8 cellular contexts compared by ENCODE assay signal in the genomic region with DNA sequence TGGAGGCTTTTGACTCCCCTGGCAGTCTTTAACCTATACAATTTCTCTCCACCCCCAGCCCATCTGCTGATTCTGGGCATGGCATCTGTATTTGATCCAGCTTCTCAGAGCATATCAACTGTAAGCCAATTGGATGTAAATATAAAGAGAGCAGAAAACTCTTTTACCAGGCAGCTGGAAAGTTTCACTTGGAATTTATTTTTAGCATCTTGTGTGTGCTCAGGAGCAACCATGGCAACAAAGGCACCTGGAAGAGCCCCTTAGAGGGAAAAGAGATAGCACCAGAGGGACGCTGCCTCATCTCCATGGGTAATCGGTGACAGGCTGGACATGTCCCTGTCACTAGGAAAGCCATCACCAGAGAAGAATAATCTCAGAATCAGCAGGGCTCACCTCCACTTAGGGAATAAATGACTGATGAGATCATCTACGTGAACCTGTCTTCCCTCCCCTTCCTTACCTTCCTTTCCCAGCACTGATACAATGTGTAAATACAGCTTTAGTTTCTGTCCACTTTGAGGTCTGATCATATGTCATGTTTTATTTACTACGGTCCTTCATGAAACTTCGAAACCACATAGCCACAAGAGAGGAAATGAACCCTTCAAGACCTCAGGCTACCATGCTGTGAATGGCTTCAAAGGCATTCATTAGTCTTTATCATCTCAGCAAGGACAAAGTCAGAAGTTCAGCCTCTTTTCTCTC. TPM values are rescaled to one million over a fixed set of nuclear protein-coding genes. Genes with fewer than 3 reads are reported as not detected.
DNase-seq lines count a peak whose midpoint lies in the region; ATAC-seq and TF ChIP-seq lines count a peak whose summit lies in the region.

No MANE protein-coding gene starts in this region.

- H3K4me3 Mint-ChIP-seq in T-helper 2 cell treated with Interferon-gamma antibody and Interleukin-4, amounts not matched to agents 5 μg/mL and 100 μg/mL, for 36 hours = no peak overlapping the region

- H3K27ac ChIP-seq in PC-3 (ENCODE audit: low read length) = peak overlapping the region; percentile 15; the same call in 1 of the 2 replicates

- peaks cover 5% of the 10 kb centered on the region for H3K4me1 Mint-ChIP-seq in T-helper 2 cell treated with Interferon-gamma antibody and Interleukin-4, amounts not matched to agents 5 μg/mL and 100 μg/mL, for 36 hours (ENCODE audit: low read depth)

- no peaks in the 10 kb centered on the region for H3K9me3 Mint-ChIP-seq in T-helper 2 cell treated with Interferon-gamma antibody and Interleukin-4, amounts not matched to agents 5 μg/mL and 100 μg/mL, for 36 hours

- H4K20me1 ChIP-seq in PC-3 (ENCODE audit: low read length) = no peaks in the 10 kb centered on the region

- peaks cover 22% of the 10 kb centered on the region for H3K4me1 ChIP-seq in PC-3 (ENCODE audit: insufficient read depth, low read length)

- in situ Hi-C loops in ACHN (cut with HindIII; ENCODE audit: low pct_ligation_motif_present, low pct_unique_long_range_greater_than_20kb, low sequenced_read_pairs) = no loop called here

- H3F3A ChIP-seq in PC-3 (ENCODE audit: low read length, unreplicated experiment) = no peaks in the 10 kb centered on the region

- H3K9me2 ChIP-seq in PC-3 (replicated peaks; ENCODE audit: low read length) = no peaks in the 10 kb centered on the region

- CTCF ChIA-PET in PC-3 (lab: Charles Lee) = interaction anchor here (0.6 kb wide), 1 partner anchor 120 kb away, joined by 3 read pairs; no protein-coding TSS in a partner anchor

- no TSS peak for BruUV-seq in PC-3 (replicated peaks; lab: Mats Ljungman, UMichigan)

- no peak for TF ChIP-seq CTCF in PC-3 (conservative IDR thresholded peaks at IDR 0.05; ENCODE audit: low read depth, low read length)

- no peaks in the 10 kb centered on the region for H3K36me3 ChIP-seq in PC-3 (ENCODE audit: low read depth, low read length)

- no peaks in the 10 kb centered on the region for H3K36me3 Mint-ChIP-seq in T-helper 2 cell treated with Interferon-gamma antibody and Interleukin-4, amounts not matched to agents 5 μg/mL and 100 μg/mL, for 36 hours (ENCODE audit: low read depth)

- ATAC-seq in GM19372 (IDR thresholded peaks at IDR 0.05; ENCODE audit: low read depth, unreplicated experiment) (peak; percentile 90), HG03354 (IDR thresholded peaks at IDR 0.05; ENCODE audit: poor library complexity, severe bottlenecking, unreplicated experiment) (peak; percentile 95), PC-3 (peak; percentile 49)

- POLR2A ChIA-PET in PC-3 (lab: Charles Lee; ENCODE audit: unreplicated experiment) = no interaction called here

- no peak overlapping the region for H3K9ac ChIP-seq in PC-3 (ENCODE audit: low read length)

- H3K27me3 Mint-ChIP-seq in T-helper 2 cell treated with Interferon-gamma antibody and Interleukin-4, amounts not matched to agents 5 μg/mL and 100 μg/mL, for 36 hours (ENCODE audit: low read depth) = peaks cover 33% of the 10 kb centered on the region

- H3K9me3 ChIP-seq in PC-3 (ENCODE audit: low read length) = no peaks in the 10 kb centered on the region

- intact Hi-C loops in PC-3 (cut with micrococcal nuclease) = no loop called here

- H3K27me3 ChIP-seq in PC-3 (ENCODE audit: low read length) = no peaks in the 10 kb centered on the region

- H3K79me2 ChIP-seq in PC-3 (ENCODE audit: low read length) = no peaks in the 10 kb centered on the region

- H3K4me3 ChIP-seq in PC-3 (ENCODE audit: low read length) = no peak overlapping the region

- no peak overlapping the region for H3K27ac Mint-ChIP-seq in T-helper 2 cell treated with Interferon-gamma antibody and Interleukin-4, amounts not matched to agents 5 μg/mL and 100 μg/mL, for 36 hours

- DNase-seq in AML-193 (lab: John Stamatoyannopoulos, UW) (peak; percentile 32 to 40), PC-3 (peak; percentile 81), ACHN (no peak), C1 segment of cervical spinal cord (lab: John Stamatoyannopoulos, UW) (no peak), ecto neural progenitor cell (ENCODE audit: low spot score) (no peak)
- no peak for DNase-seq in T-helper 2 cell treated with Interferon-gamma antibody and Interleukin-4, amounts not matched to agents 5 μg/mL and 100 μg/mL, for 36 hours (ENCODE audit: low spot score)

- no peak overlapping the region for H2AFZ ChIP-seq in PC-3 (ENCODE audit: low read length)

- H3K4me2 ChIP-seq in PC-3 (ENCODE audit: low read length) = peak overlapping the region; percentile 9

RNA-seq across cellular contexts. Expression of a gene that starts 25.3 kb away (rescaled TPM):
- total RNA-seq in PC-3 (2014; rRNA removed) = 8.9 and 9.8 TPM in 2 replicates

Comparison
In these comparisons a context has a peak if more than half of its experiments do, and no peak if none do; other contexts are left out.
1. DNase-seq: peak in AML-193 (2 of 2) and PC-3 (single experiment); none in ACHN (single experiment), C1 segment of cervical spinal cord (0 of 14), ecto neural progenitor cell (single experiment) and T-helper 2 cell treated with Interferon-gamma antibody and Interleukin-4, amounts not matched to agents 5 μg/mL and 100 μg/mL, for 36 hours (single experiment).
2. Peak in every context shown above with its lines, with median percentiles within 50 percentile points of each other: ATAC-seq.